Comparison of ENCODE assay signal across 24 cellular contexts in the genomic region with DNA sequence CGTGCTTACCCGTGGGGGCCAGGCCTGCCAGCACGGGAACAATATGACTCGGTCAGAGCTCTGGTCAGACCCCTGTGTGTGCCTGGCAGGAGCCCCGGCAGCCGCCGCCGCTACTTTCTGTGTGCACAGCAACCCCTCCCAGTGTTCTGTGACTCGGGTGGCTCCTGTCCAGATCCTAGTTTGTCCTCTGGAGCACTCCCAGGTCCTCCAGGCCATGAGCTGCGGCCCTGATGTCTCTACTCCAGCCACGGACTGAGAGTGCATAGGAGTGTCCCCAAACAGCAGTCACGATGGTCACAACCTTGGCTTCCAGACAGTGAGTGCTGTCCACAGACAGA. TPM values are rescaled to one million over a fixed set of nuclear protein-coding genes. Genes with fewer than 3 reads are reported as not detected.
A peak's percentile ranks its signal among the peaks of the same experiment; 100 is the strongest.
DNase-seq lines count a peak whose midpoint lies in the region; ATAC-seq and TF ChIP-seq lines count a peak whose summit lies in the region.
"Had no signal": no experiment of that assay in that cellular context is flagged by ENCODE, and none has a peak within 500 bp of the region (broad histone marks: within the 10 kb centered on the region; RNA-seq: fewer than 3 reads in every experiment).

No MANE protein-coding gene starts in this region.

- peak overlapping the region; percentile 12 for H3K27ac Mint-ChIP-seq in activated naive CD8-positive, alpha-beta T cell treated with anti-CD3 and anti-CD28 coated beads for 36 hours
- no peak overlapping the region for H3K27ac Mint-ChIP-seq in activated naive CD8-positive, alpha-beta T cell treated with anti-CD3 and anti-CD28 coated beads, Interleukin-2, amount 50 U/mL, for 24 hours
- H3K27ac Mint-ChIP-seq in neural crest cell (ENCODE audit: unreplicated experiment) = no peak overlapping the region
- H3K27ac Mint-ChIP-seq: stimulated activated naive CD8-positive, alpha-beta T cell treated with anti-CD3 and anti-CD28 coated beads, Interleukin-15, Interleukin-2, amounts not matched to agents 100 ng/mL and 50 ng/mL, for 24 hours had no signal

- H3K4me3 ChIP-seq in heart right ventricle = no peak overlapping the region
- H3K4me3 ChIP-seq: pancreas, uterus had no signal

- H3K36me3 ChIP-seq in heart right ventricle = peaks cover 0 to 44% (median 0%) of the 10 kb centered on the region in 9 donors
- H3K36me3 ChIP-seq: uterus had no signal

- H3K27ac ChIP-seq in heart right ventricle = peak overlapping the region; percentile 48 to 97 (median 74)
- H3K27ac ChIP-seq: pancreas, uterus had no signal

- H3K9me3 Mint-ChIP-seq in activated naive CD8-positive, alpha-beta T cell treated with anti-CD3 and anti-CD28 coated beads for 36 hours = no peaks in the 10 kb centered on the region
- no peaks in the 10 kb centered on the region for H3K9me3 Mint-ChIP-seq in activated naive CD8-positive, alpha-beta T cell treated with anti-CD3 and anti-CD28 coated beads, Interleukin-2, amount 50 U/mL, for 24 hours
- H3K9me3 Mint-ChIP-seq in neural crest cell = no peaks in the 10 kb centered on the region
- H3K9me3 Mint-ChIP-seq: stimulated activated naive CD8-positive, alpha-beta T cell treated with anti-CD3 and anti-CD28 coated beads, Interleukin-15, Interleukin-2, amounts not matched to agents 100 ng/mL and 50 ng/mL, for 24 hours had no signal

- H3K36me3 Mint-ChIP-seq in activated naive CD8-positive, alpha-beta T cell treated with anti-CD3 and anti-CD28 coated beads for 36 hours = no peaks in the 10 kb centered on the region
- H3K36me3 Mint-ChIP-seq in activated naive CD8-positive, alpha-beta T cell treated with anti-CD3 and anti-CD28 coated beads, Interleukin-2, amount 50 U/mL, for 24 hours (ENCODE audit: low read depth) = peaks cover 5% of the 10 kb centered on the region
- H3K36me3 Mint-ChIP-seq in neural crest cell (ENCODE audit: low read depth) = no peaks in the 10 kb centered on the region

- intact Hi-C loops in heart right ventricle (cut with DNase I) = loop anchor here in 3 of 10 donors (5.0 to 10.0 kb wide), 4 partner anchors 89 to 181 kb away; a partner anchor contains a TSS

- no peaks in the 10 kb centered on the region for H3K27me3 Mint-ChIP-seq in activated naive CD8-positive, alpha-beta T cell treated with anti-CD3 and anti-CD28 coated beads for 36 hours
- no peaks in the 10 kb centered on the region for H3K27me3 Mint-ChIP-seq in activated naive CD8-positive, alpha-beta T cell treated with anti-CD3 and anti-CD28 coated beads, Interleukin-2, amount 50 U/mL, for 24 hours
- no peaks in the 10 kb centered on the region for H3K27me3 Mint-ChIP-seq in neural crest cell (ENCODE audit: low read depth)
- H3K27me3 Mint-ChIP-seq: stimulated activated naive CD8-positive, alpha-beta T cell treated with anti-CD3 and anti-CD28 coated beads, Interleukin-15, Interleukin-2, amounts not matched to agents 100 ng/mL and 50 ng/mL, for 24 hours had no signal

- DNase-seq in activated naive CD8-positive, alpha-beta T cell treated with anti-CD3 and anti-CD28 coated beads for 36 hours = no peak
- no peak for DNase-seq in activated naive CD8-positive, alpha-beta T cell treated with anti-CD3 and anti-CD28 coated beads, Interleukin-2, amount 50 U/mL, for 24 hours
- DNase-seq in heart right ventricle (peak; percentile 64 to 71), neural crest cell (ENCODE audit: low read depth, low spot score) (no peak), NCI-H446 treated with DMSO at 0.1 percent for 48 hours (lab: John Stamatoyannopoulos, UW) (no peak), NCI-H226 (no peak), GDM1 (lab: John Stamatoyannopoulos, UW) (no peak)
- DNase-seq: ACHN; activated CD4-positive, CD25-positive, alpha-beta regulatory T cell treated with anti-CD3 and anti-CD28 coated beads, Interleukin-2, amount 50 U/mL, for 72 hours; amniotic stem cell; central memory CD4-positive, alpha-beta T cell; effector CD4-positive, alpha-beta T cell; KBM-7; NCI-H1694; NCI-H345; SK-N-SH; stimulated activated CD4-positive, alpha-beta T cell treated with anti-CD3 and anti-CD28 coated beads, Interleukin-1b, Interleukin-23, amount 100 ng/mL, for 48 hours; uterus had no signal

- 51 to 59% methylated on average over 12 of the region's 12 CpGs for WGBS in heart right ventricle, 2 donors

- H3K4me1 ChIP-seq in heart right ventricle = peaks cover 37 to 79% (median 65%) of the 10 kb centered on the region in 9 donors

- no peaks in the 10 kb centered on the region for H3K9me3 ChIP-seq in heart right ventricle
- H3K9me3 ChIP-seq: pancreas, SK-N-SH, uterus had no signal

- H3K4me1 Mint-ChIP-seq in activated naive CD8-positive, alpha-beta T cell treated with anti-CD3 and anti-CD28 coated beads for 36 hours = peaks cover 24% of the 10 kb centered on the region
- peaks cover 46% of the 10 kb centered on the region for H3K4me1 Mint-ChIP-seq in activated naive CD8-positive, alpha-beta T cell treated with anti-CD3 and anti-CD28 coated beads, Interleukin-2, amount 50 U/mL, for 24 hours
- peaks cover 26% of the 10 kb centered on the region for H3K4me1 Mint-ChIP-seq in neural crest cell

- ATAC-seq in activated naive CD8-positive, alpha-beta T cell treated with anti-CD3 and anti-CD28 coated beads, Interleukin-2, amount 50 U/mL, for 24 hours = no peak
- ATAC-seq in heart right ventricle (peak; percentile 2 to 64 (median 24)), HG03460 (IDR thresholded peaks at IDR 0.05; ENCODE audit: unreplicated experiment) (no peak)
- ATAC-seq: esophagus mucosa, Panc1, pancreas had no signal

- no peak overlapping the region for H3K4me3 Mint-ChIP-seq in activated naive CD8-positive, alpha-beta T cell treated with anti-CD3 and anti-CD28 coated beads for 36 hours
- no peak overlapping the region for H3K4me3 Mint-ChIP-seq in activated naive CD8-positive, alpha-beta T cell treated with anti-CD3 and anti-CD28 coated beads, Interleukin-2, amount 50 U/mL, for 24 hours
- H3K4me3 Mint-ChIP-seq in neural crest cell = peak overlapping the region; percentile 72
- H3K4me3 Mint-ChIP-seq: stimulated activated naive CD8-positive, alpha-beta T cell treated with anti-CD3 and anti-CD28 coated beads, Interleukin-15, Interleukin-2, amounts not matched to agents 100 ng/mL and 50 ng/mL, for 24 hours had no signal

- H3K27me3 ChIP-seq in heart right ventricle = no peaks in the 10 kb centered on the region
- H3K27me3 ChIP-seq: pancreas, uterus had no signal

- no peak for TF ChIP-seq CTCF in heart right ventricle (IDR thresholded peaks at IDR 0.05)
- no peak for TF ChIP-seq CTCF in neural crest cell (conservative IDR thresholded peaks at IDR 0.05)

RNA-seq across cellular contexts. Expression of a gene that starts 3.2 kb away (rescaled TPM):
- total RNA-seq in activated naive CD8-positive, alpha-beta T cell treated with anti-CD3 and anti-CD28 coated beads for 36 hours = 100 to 1,000 TPM; 109 to 126 TPM
- total RNA-seq in heart right ventricle (100 to 1,000 TPM; 330 to 492 (median 421) TPM), neural crest cell (150 and 155 TPM in 2 replicates)
- 100 to 1,000 TPM; 496 to 774 TPM for polyA plus RNA-seq in heart right ventricle

RNA-seq across cellular contexts. Expression of a gene that starts 5.1 kb away (rescaled TPM):
- total RNA-seq in activated naive CD8-positive, alpha-beta T cell treated with anti-CD3 and anti-CD28 coated beads for 36 hours = 100 to 1,000 TPM; 108 to 113 TPM
- total RNA-seq in heart right ventricle (10 to 100 TPM in 9 of 10 donors, 1 to 10 TPM in 1; 7.9 to 44.8 (median 14.6) TPM), neural crest cell (8.1 and 10.2 TPM in 2 replicates)
- 10 to 100 TPM; 41.9 to 91.4 TPM for polyA plus RNA-seq in heart right ventricle

RNA-seq across cellular contexts. Expression of a gene that starts 23.6 kb away (rescaled TPM):
- total RNA-seq in activated naive CD8-positive, alpha-beta T cell treated with anti-CD3 and anti-CD28 coated beads for 36 hours = not detected
- total RNA-seq in heart right ventricle = 10 to 100 TPM in 1 of 10 donors, 1 to 10 TPM in 9; 3.5 to 11.0 (median 4.3) TPM
- 1 to 10 TPM; 2.1 to 3.2 TPM for polyA plus RNA-seq in heart right ventricle
- 0.23 and 0.35 TPM in 2 replicates for total RNA-seq in neural crest cell
- total RNA-seq: activated CD8-positive, alpha-beta memory T cell treated with anti-CD3 and anti-CD28 coated beads for 36 hours had no signal

RNA-seq across cellular contexts. Expression of a gene that starts 29.8 kb away (rescaled TPM):
- 10 to 100 TPM; 11.6 to 13.1 TPM for total RNA-seq in activated naive CD8-positive, alpha-beta T cell treated with anti-CD3 and anti-CD28 coated beads for 36 hours
- 10 to 100 TPM in 2 of 10 donors, 1 to 10 TPM in 8; 3.2 to 18.2 (median 6.2) TPM for total RNA-seq in heart right ventricle
- 1 to 10 TPM; 8.8 to 9.1 TPM for polyA plus RNA-seq in heart right ventricle
- total RNA-seq in neural crest cell = 3.9 and 4.3 TPM in 2 replicates

Comparison
In these comparisons a context has a peak if more than half of its experiments do, and no peak if none do; other contexts are left out.
1. DNase-seq: peak in heart right ventricle (2 of 2); none in activated naive CD8-positive, alpha-beta T cell treated with anti-CD3 and anti-CD28 coated beads for 36 hours (single experiment), activated naive CD8-positive, alpha-beta T cell treated with anti-CD3 and anti-CD28 coated beads, Interleukin-2, amount 50 U/mL, for 24 hours (single experiment), neural crest cell (single experiment), NCI-H446 treated with DMSO at 0.1 percent for 48 hours (single experiment), NCI-H226 (single experiment) and GDM1 (single experiment).
2. ATAC-seq: peak in heart right ventricle (8 of 8); none in activated naive CD8-positive, alpha-beta T cell treated with anti-CD3 and anti-CD28 coated beads, Interleukin-2, amount 50 U/mL, for 24 hours (single experiment) and HG03460 (single experiment).